ENCODE assay signal across 8 cellular contexts in the genomic region with DNA sequence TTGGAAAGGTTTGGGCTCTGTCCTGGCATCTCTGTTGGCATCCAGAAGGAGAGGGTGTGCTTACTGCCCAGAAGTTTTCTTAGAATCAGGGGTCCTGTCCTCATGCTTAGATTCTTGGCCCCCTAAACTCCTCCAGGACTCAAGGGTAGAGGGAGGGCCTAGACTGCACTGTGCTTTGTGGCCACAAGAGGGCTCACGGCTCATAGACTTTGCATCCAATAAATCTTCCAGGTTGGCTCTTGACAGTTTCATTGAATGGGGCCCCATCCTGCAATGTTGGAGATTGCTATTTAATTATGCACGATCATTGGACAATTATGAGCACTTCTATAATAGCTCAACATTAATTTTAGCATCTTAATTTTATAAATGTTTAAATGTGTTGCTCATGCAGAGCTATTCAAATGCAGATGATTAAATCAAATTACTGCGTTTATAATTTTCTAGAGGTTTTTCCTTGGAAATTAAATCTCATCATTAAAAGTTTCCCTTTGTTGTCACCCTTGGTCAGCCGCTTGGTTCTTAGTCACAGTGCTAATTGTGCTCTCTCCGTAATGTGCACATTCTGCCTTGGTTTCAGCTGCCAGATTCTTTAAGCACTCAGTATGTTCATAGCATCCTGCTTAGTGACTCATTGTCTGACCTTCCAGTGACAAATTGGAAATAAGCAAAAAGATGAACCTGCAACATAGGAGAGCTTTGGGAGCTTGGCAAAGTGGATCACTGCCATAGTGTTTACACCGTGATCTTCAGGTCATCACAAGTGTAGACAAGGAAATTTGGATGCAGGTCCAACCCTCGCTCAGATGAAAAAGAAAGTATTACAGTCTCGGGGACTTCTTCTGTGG. TPM values are rescaled to one million over a fixed set of nuclear protein-coding genes. Genes with fewer than 3 reads are reported as not detected.
A peak's percentile ranks its signal among the peaks of the same experiment; 100 is the strongest.
DNase-seq lines count a peak whose midpoint lies in the region; ATAC-seq and TF ChIP-seq lines count a peak whose summit lies in the region.

No MANE protein-coding gene starts in this region.

- H3K27me3 ChIP-seq in left lung, result no peaks in the 10 kb centered on the region
- no peaks in the 10 kb centered on the region for H3K27me3 ChIP-seq in suprapubic skin

- no peak overlapping the region for H3K4me3 ChIP-seq in left lung
- H3K4me3 ChIP-seq in suprapubic skin, result no peak overlapping the region

- ATAC-seq in HG02623 (IDR thresholded peaks at IDR 0.05; ENCODE audit: unreplicated experiment) (peak; percentile 50), left lung (peak; percentile 90)

- TF ChIP-seq EP300 in suprapubic skin (IDR thresholded peaks at IDR 0.05), result no peak

- peak; percentile 75 to 81 for TF ChIP-seq CTCF in left lung (IDR thresholded peaks at IDR 0.05)
- TF ChIP-seq CTCF in suprapubic skin (IDR thresholded peaks at IDR 0.05), result peak; percentile 37 to 84

- H3K9me3 ChIP-seq in left lung (no peaks in the 10 kb centered on the region), suprapubic skin (no peaks in the 10 kb centered on the region)

- no peak for TF ChIP-seq POLR2A in suprapubic skin (IDR thresholded peaks at IDR 0.05)

- WGBS in suprapubic skin, result 55% methylated on average over 8 of the region's 8 CpGs

- peak; percentile 1 to 18 (median 4) for DNase-seq in stimulated activated CD4-positive, alpha-beta T cell treated with anti-CD3 and anti-CD28 coated beads, Interleukin-12 subunit alpha, Interleukin-12 subunit beta, amount 100 ng/mL, for 48 hours (ENCODE audit: low read depth in 2 of 3, low spot score in 1 of 3)
- DNase-seq in stimulated activated CD4-positive, alpha-beta T cell treated with anti-CD3 and anti-CD28 coated beads, Interleukin-12 subunit alpha, Interleukin-12 subunit beta, amount 100 ng/mL, for 4 hours, result no peak
- DNase-seq in NOMO-1 treated with DMSO at 0.1 percent for 48 hours (lab: John Stamatoyannopoulos, UW; ENCODE audit: unreplicated experiment) (peak; percentile 15), T47D (ENCODE audit: low read depth in 1 of 2, low spot score in 1 of 2) (peak; percentile 37 to 52), left lung (no peak), suprapubic skin (ENCODE audit: low spot score in 2 of 2) (no peak)
- DNase-seq in activated CD8-positive, alpha-beta memory T cell treated with anti-CD3 and anti-CD28 coated beads for 24 hours, result no peak

- intact Hi-C loops in left lung (cut with DNase I), result no loop called here

- in situ Hi-C loops in T47D (cut with HindIII; ENCODE audit: low pct_unique_long_range_greater_than_20kb, low sequenced_read_pairs), result no loop called here

- H3K36me3 ChIP-seq in left lung (no peaks in the 10 kb centered on the region), suprapubic skin (no peaks in the 10 kb centered on the region)

- H3K4me1 ChIP-seq in left lung (no peaks in the 10 kb centered on the region), suprapubic skin (no peaks in the 10 kb centered on the region)

- H3K27ac ChIP-seq in left lung, result no peak overlapping the region
- no peak overlapping the region for H3K27ac ChIP-seq in suprapubic skin

RNA-seq across cellular contexts. Expression of gene PLPP4, which starts 33.5 kb away (rescaled TPM):
- total RNA-seq in left lung (under 1 TPM in 1 of 2 donors, not detected in 1; 0.67 TPM), suprapubic skin (under 1 TPM in 1 of 4 donors, not detected in 3; 0.60 TPM)

Comparison
In these comparisons a context has a peak if more than half of its experiments do, and no peak if none do; other contexts are left out.
1. DNase-seq: peak in stimulated activated CD4-positive, alpha-beta T cell treated with anti-CD3 and anti-CD28 coated beads, Interleukin-12 subunit alpha, Interleukin-12 subunit beta, amount 100 ng/mL, for 48 hours (3 of 3), NOMO-1 treated with DMSO at 0.1 percent for 48 hours (single experiment) and T47D (2 of 2); none in stimulated activated CD4-positive, alpha-beta T cell treated with anti-CD3 and anti-CD28 coated beads, Interleukin-12 subunit alpha, Interleukin-12 subunit beta, amount 100 ng/mL, for 4 hours (single experiment), left lung (0 of 2), suprapubic skin (0 of 2) and activated CD8-positive, alpha-beta memory T cell treated with anti-CD3 and anti-CD28 coated beads for 24 hours (single experiment).